Comparison of ENCODE assay signal across 7 cellular contexts in the genomic region with DNA sequence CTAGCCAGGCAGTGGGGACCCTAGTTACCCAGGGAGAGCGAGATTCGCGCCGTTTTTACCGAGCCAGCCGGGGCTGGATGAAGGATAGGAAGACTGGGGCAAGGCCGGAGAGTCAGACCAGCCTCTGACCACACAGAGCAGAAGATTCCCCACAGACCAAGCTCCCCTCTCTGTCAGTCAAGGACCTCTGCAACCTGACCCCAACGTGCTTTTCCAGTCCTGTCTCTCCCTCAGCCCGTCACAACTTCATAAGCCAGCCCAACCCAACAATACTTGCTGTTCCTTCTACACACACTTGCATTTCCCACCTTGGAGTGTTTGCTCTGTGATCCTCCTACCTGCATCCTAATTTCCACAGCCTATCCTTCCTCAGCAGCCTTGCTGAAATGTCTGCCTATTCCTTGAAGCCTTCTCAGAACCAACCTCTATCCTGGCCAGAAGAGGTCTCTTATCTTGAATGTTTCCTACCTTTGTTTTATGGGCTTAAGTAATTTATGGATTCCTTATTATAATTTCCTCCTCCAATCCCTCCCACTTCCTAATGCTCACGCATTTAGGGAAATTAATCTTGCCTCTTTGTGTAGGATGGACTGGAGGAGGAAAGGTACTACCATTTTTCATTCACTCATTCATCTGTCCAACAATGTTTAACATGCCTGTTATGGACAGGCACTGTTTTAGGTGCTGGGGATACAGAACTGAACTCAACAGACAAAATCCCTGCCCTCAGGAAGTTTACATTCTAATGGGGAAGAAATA. TPM values are rescaled to one million over a fixed set of nuclear protein-coding genes. Genes with fewer than 3 reads are reported as not detected.
DNase-seq lines count a peak whose midpoint lies in the region; ATAC-seq and TF ChIP-seq lines count a peak whose summit lies in the region.

TSS of gene GSTM3 (minus strand) at position 424 of the 759 bp plus-strand sequence. CDS start 751 bp downstream, outside the sequence.

- peaks cover 17% of the 10 kb centered on the region for H3K27me3 Mint-ChIP-seq in HFFc6 (ENCODE audit: insufficient read depth)

- CTCF ChIA-PET in SK-N-SH (lab: Yijun Ruan, JAX): interaction anchor here (0.5 to 2.5 kb wide), 8 partner anchors 9 to 243 kb away, joined by 3 to 8 read pairs (median 3); no protein-coding TSS in a partner anchor

- H3F3A ChIP-seq in SK-N-SH (replicated peaks; ENCODE audit: insufficient read depth): no peaks in the 10 kb centered on the region

- no peaks in the 10 kb centered on the region for H3K9me2 ChIP-seq in SK-N-SH

- WGBS in SK-N-SH (ENCODE audit: low lambda C conversion rate): 48% methylated on average over 4 of the region's 10 CpGs

- ATAC-seq in omental fat pad (ENCODE audit: low FRiP score) (peak; percentile 22), GM18861 (IDR thresholded peaks at IDR 0.05; ENCODE audit: unreplicated experiment) (no peak)

- H3K27me3 ChIP-seq in SK-N-SH (ENCODE audit: insufficient read depth): no peaks in the 10 kb centered on the region

- H3K79me2 ChIP-seq in SK-N-SH (ENCODE audit: insufficient read depth): no peaks in the 10 kb centered on the region

- H2AFZ ChIP-seq in SK-N-SH (ENCODE audit: low read depth): peak within 1 kb of the TSS; percentile 96

- H3K9me3 ChIP-seq in SK-N-SH: no peaks in the 10 kb centered on the region

- H3K4me2 ChIP-seq in SK-N-SH: peak within 1 kb of the TSS; percentile 94

- peak within 1 kb of the TSS in 1 of 2 experiments; percentile 80; a peak in 1 of 4 replicates for H3K27ac ChIP-seq in SK-N-SH (ENCODE audit: low read depth in 2 of 2, low read length in 1 of 2)

- no peaks in the 10 kb centered on the region; the same call in 1 of the 2 replicates for H3K9me3 Mint-ChIP-seq in HFFc6

- no peak for TF ChIP-seq RAD21 in SK-N-SH (IDR thresholded peaks at IDR 0.05; ENCODE audit: low read length)

- H3K9ac ChIP-seq in SK-N-SH: peak within 1 kb of the TSS; percentile 73

- H3K4me3 ChIP-seq in SK-N-SH (ENCODE audit: low read depth in 2 of 2, low read length in 1 of 2) (peak within 1 kb of the TSS; percentile 73 to 81), fibroblast of villous mesenchyme (ENCODE audit: low read depth, low read length) (peak within 1 kb of the TSS; percentile 79)

- TF ChIP-seq CTCF in HFFc6 (IDR thresholded peaks at IDR 0.05) (no peak), SK-N-SH (IDR thresholded peaks at IDR 0.05) (no peak), fibroblast of villous mesenchyme (IDR thresholded peaks at IDR 0.05; ENCODE audit: insufficient read depth, low read depth, low read length) (no peak), omental fat pad (IDR thresholded peaks at IDR 0.05) (no peak), GM20000 (IDR thresholded peaks at IDR 0.05; ENCODE audit: extremely low read depth, missing control alignments) (no peak)

- H4K20me1 ChIP-seq in SK-N-SH (ENCODE audit: insufficient read depth): no peaks in the 10 kb centered on the region

- peaks cover 14% of the 10 kb centered on the region for H3K36me3 Mint-ChIP-seq in HFFc6 (ENCODE audit: low read depth)

- DNase-seq in HFFc6 (no peak), SK-N-SH (no peak), fibroblast of villous mesenchyme (ENCODE audit: low read depth) (no peak), omental fat pad (ENCODE audit: low spot score) (no peak), superior temporal gyrus (ENCODE audit: extremely low spot score) (no peak), GM20000 (ENCODE audit: low spot score) (no peak)

- H3K36me3 ChIP-seq in SK-N-SH (replicated peaks in 1 of 2; ENCODE audit: control insufficient read depth in 1 of 2, insufficient read depth in 2 of 2, low read length in 1 of 2): peaks cover 16 to 19% of the 10 kb centered on the region in 2 experiments

- TF ChIP-seq EP300 in SK-N-SH (IDR thresholded peaks at IDR 0.05; ENCODE audit: borderline replicate concordance in 1 of 2, low read depth in 1 of 2, low read length in 1 of 2): no peak

- H3K4me1 ChIP-seq in SK-N-SH (ENCODE audit: control insufficient read depth in 1 of 2, insufficient read depth in 2 of 2, low read depth in 1 of 2, low read length in 1 of 2): peaks cover 0 to 11% of the 10 kb centered on the region in 2 experiments; a peak in 2 of 4 replicates

- POLR2A ChIA-PET in SK-N-SH (lab: Yijun Ruan, JAX): interaction anchor here (1.0 to 1.6 kb wide), 2 partner anchors 12 to 23 kb away, joined by 3 to 4 read pairs; no protein-coding TSS in a partner anchor

- H3K4me1 Mint-ChIP-seq in HFFc6 (ENCODE audit: low read depth): peaks cover 13% of the 10 kb centered on the region

- H3K27ac Mint-ChIP-seq in HFFc6: peak within 1 kb of the TSS; percentile 70

- H3K4me3 Mint-ChIP-seq in HFFc6: peak within 1 kb of the TSS; percentile 90

TF ChIP-seq in SK-N-SH, 30 proteins besides CTCF, POLR2A, EP300 and RAD21:
- TF ChIP-seq TAF1 (IDR thresholded peaks at IDR 0.05; ENCODE audit: borderline replicate concordance, low read depth, low read length) (no peak), REST (IDR thresholded peaks at IDR 0.05; ENCODE audit: low read depth, low read length) (no peak), RFX5 (IDR thresholded peaks at IDR 0.05; ENCODE audit: low read length) (no peak), RXRA (IDR thresholded peaks at IDR 0.05; ENCODE audit: borderline replicate concordance, low read depth) (no peak), GATA2 (CRISPR knock-in tag; IDR thresholded peaks at IDR 0.05) (no peak), IRF3 (IDR thresholded peaks at IDR 0.05; ENCODE audit: low read depth, low read length) (no peak), NFIC (IDR thresholded peaks at IDR 0.05; ENCODE audit: borderline replicate concordance) (no peak), JUND (IDR thresholded peaks at IDR 0.05) (no peak), FOXM1 (IDR thresholded peaks at IDR 0.05; ENCODE audit: low read depth) (no peak), RCOR1 (IDR thresholded peaks at IDR 0.05; ENCODE audit: low read length) (no peak), ELF1 (IDR thresholded peaks at IDR 0.05) (no peak)

RNA-seq across cellular contexts. Expression of gene GSTM3, which starts in this region (rescaled TPM):
- total RNA-seq in HFFc6 (2021; fragmentation: NEBNext Ultra II Directional; extraction: Animal tissue kit (Norgen Biotek cat#: 25700)): 10 to 100 TPM; 36.9 to 51.3 (median 43.6) TPM
- 84.9 and 86.6 TPM in 2 replicates for polyA plus RNA-seq in SK-N-SH (2012; rRNA removed)
- polyA plus RNA-seq in SK-N-SH (2012; cell fraction: cytosol; rRNA removed): 101 and 104 TPM in 2 replicates
- 44.0 and 59.3 TPM in 2 replicates for polyA plus RNA-seq in SK-N-SH (2012; cell fraction: nucleus; rRNA removed)
- total RNA-seq in fibroblast of villous mesenchyme: 84.7 and 104 TPM in 2 replicates
- 100 to 1,000 TPM in 1 of 4 donors, 10 to 100 TPM in 3; 34.4 to 223 (median 62.8) TPM for total RNA-seq in omental fat pad
